32 cellular contexts compared by ENCODE assay signal in the genomic region with DNA sequence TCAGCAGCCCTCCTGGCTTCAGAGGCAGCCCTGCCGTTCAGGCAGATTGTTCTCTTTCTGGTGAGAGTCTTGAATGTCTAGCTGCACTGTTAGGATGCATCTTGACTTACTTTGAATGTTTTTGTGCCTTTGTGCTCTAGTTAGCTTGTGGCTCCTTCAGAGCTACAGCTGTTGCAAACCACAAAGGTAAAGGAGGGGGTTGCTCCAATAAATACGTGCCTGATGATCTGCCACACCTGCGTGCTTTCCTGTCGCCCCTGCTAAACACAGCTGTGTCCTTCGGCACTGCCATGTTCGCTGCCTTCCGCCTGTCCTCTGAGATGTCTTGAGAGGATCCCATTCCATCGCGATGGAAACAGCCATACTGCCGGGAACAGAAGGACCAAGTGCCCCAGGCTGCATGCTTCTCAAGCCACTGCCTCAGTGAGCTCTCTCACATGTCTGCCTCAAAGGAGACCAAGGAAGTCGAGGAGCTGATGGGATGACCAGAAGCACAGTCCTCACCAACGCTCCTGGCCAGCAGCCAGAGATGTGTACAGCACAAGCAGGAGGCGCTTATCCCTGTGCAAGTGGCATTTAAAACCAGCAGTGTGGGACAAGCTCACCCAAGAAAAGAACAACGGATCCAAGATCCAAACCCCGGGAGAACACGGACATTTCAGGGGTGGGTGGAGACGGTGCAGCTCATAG. TPM values are rescaled to one million over a fixed set of nuclear protein-coding genes. Genes with fewer than 3 reads are reported as not detected.
A peak's percentile ranks its signal among the peaks of the same experiment; 100 is the strongest.
DNase-seq lines count a peak whose midpoint lies in the region; ATAC-seq and TF ChIP-seq lines count a peak whose summit lies in the region.
"Had no signal": no experiment of that assay in that cellular context is flagged by ENCODE, and none has a peak within 500 bp of the region (broad histone marks: within the 10 kb centered on the region; RNA-seq: fewer than 3 reads in every experiment).

No MANE protein-coding gene starts in this region.

- no peak overlapping the region for H3K4me3 ChIP-seq in transverse colon
- H3K4me3 ChIP-seq: body of pancreas, colonic mucosa, esophagus muscularis mucosa, HAP-1, left ventricle myocardium inferior, right lobe of liver, tibial nerve had no signal

- CTCF ChIA-PET in activated CD8-positive, alpha-beta memory T cell treated with anti-CD3 and anti-CD28 coated beads, Interleukin-2, amount 10 ng/mL, durations not matched to agents 7 days and 5 days (lab: Charles Lee): interaction anchor here (0.7 to 1.1 kb wide), 4 partner anchors 18 to 771 kb away, joined by 3 to 5 read pairs (median 4); no protein-coding TSS in a partner anchor
- CTCF ChIA-PET in WTC11 (lab: Charles Lee): interaction anchor here (1.1 to 1.7 kb wide), 2 partner anchors 14 to 19 kb away, joined by 4 to 6 read pairs; no protein-coding TSS in a partner anchor

- no peak for TF ChIP-seq EP300 in transverse colon (IDR thresholded peaks at IDR 0.05; ENCODE audit: low read depth)

- ATAC-seq in activated CD8-positive, alpha-beta memory T cell treated with anti-CD3 and anti-CD28 coated beads, Interleukin-2, amount 10 ng/mL, durations not matched to agents 7 days and 5 days: no peak
- no peak for ATAC-seq in WTC11
- ATAC-seq in GM21786 (IDR thresholded peaks at IDR 0.05; ENCODE audit: unreplicated experiment): no peak
- ATAC-seq: body of pancreas; effector memory CD8-positive, alpha-beta T cell; HepG2; natural killer cell treated with Interleukin-12 subunit alpha and Interleukin-12 subunit beta and Interleukin-15 and Interleukin-18, amount 100 ng/mL, for 72 hours; right lobe of liver; Right ventricle myocardium inferior had no signal

- H3K4me1 Mint-ChIP-seq in activated CD8-positive, alpha-beta memory T cell treated with anti-CD3 and anti-CD28 coated beads, Interleukin-2, amount 10 ng/mL, durations not matched to agents 7 days and 5 days: no peaks in the 10 kb centered on the region
- no peaks in the 10 kb centered on the region for H3K4me1 Mint-ChIP-seq in WTC11
- H3K4me1 Mint-ChIP-seq in HFFc6 (ENCODE audit: low read depth): no peaks in the 10 kb centered on the region
- H3K4me1 Mint-ChIP-seq: mesothelial cell of epicardium had no signal

- peaks cover 46% of the 10 kb centered on the region for H3K27me3 ChIP-seq in transverse colon
- H3K27me3 ChIP-seq: body of pancreas, colonic mucosa, right lobe of liver had no signal

- DNase-seq in activated CD8-positive, alpha-beta memory T cell treated with anti-CD3 and anti-CD28 coated beads, Interleukin-2, amount 10 ng/mL, durations not matched to agents 7 days and 5 days: peak; percentile 9
- no peak for DNase-seq in activated CD8-positive, alpha-beta memory T cell treated with anti-CD3 and anti-CD28 coated beads, Interleukin-2, amount 50 U/mL, for 4 hours
- DNase-seq in WTC11 (ENCODE audit: low spot score) (no peak), mesenteric fat pad (ENCODE audit: low spot score) (peak; percentile 68), HFFc6 (no peak), transverse colon (no peak), NCI-H345 (lab: John Stamatoyannopoulos, UW) (no peak)
- DNase-seq: activated CD4-positive, alpha-beta T cell treated with anti-CD3 and anti-CD28 coated beads, Interleukin-2, amount 50 U/mL, for 1 hour; body of pancreas; colonic mucosa; effector memory CD8-positive, alpha-beta T cell; left ventricle myocardium inferior; NCI-H1105 treated with DMSO at 0.1 percent for 48 hours; NCI-H2029; NCI-H446 treated with DMSO at 0.1 percent for 48 hours; right lobe of liver; stimulated activated CD4-positive, alpha-beta T cell treated with anti-CD3 and anti-CD28 coated beads, Interleukin-12 subunit alpha, Interleukin-12 subunit beta, amount 100 ng/mL, for 4 hours; stimulated activated CD4-positive, alpha-beta T cell treated with anti-CD3 and anti-CD28 coated beads, Interleukin-4, amount 100 ng/mL, for 24 hours; stimulated activated naive CD4-positive, alpha-beta T cell treated with Interleukin-2 at 50 U/mL for 16 hours had no signal

- H3K27ac ChIP-seq in transverse colon: no peak overlapping the region
- H3K27ac ChIP-seq: body of pancreas, colonic mucosa, esophagus muscularis mucosa, HL-60, left ventricle myocardium inferior, parathyroid adenoma, right lobe of liver, tibial nerve, VCaP had no signal

- no peak overlapping the region for H3K4me3 Mint-ChIP-seq in activated CD8-positive, alpha-beta memory T cell treated with anti-CD3 and anti-CD28 coated beads, Interleukin-2, amount 10 ng/mL, durations not matched to agents 7 days and 5 days
- H3K4me3 Mint-ChIP-seq in WTC11 (no peak overlapping the region), HFFc6 (no peak overlapping the region)
- H3K4me3 Mint-ChIP-seq: B cell; effector memory CD8-positive, alpha-beta T cell; mesothelial cell of epicardium; natural killer cell treated with Interleukin-12 subunit alpha and Interleukin-12 subunit beta and Interleukin-15 and Interleukin-18, amount 100 ng/mL, for 72 hours had no signal

- H3K27ac Mint-ChIP-seq in activated CD8-positive, alpha-beta memory T cell treated with anti-CD3 and anti-CD28 coated beads, Interleukin-2, amount 10 ng/mL, durations not matched to agents 7 days and 5 days: no peak overlapping the region
- H3K27ac Mint-ChIP-seq in WTC11 (peak overlapping the region; percentile 67; the same call in 1 of the 2 replicates), HFFc6 (no peak overlapping the region)
- H3K27ac Mint-ChIP-seq: B cell; effector memory CD8-positive, alpha-beta T cell; mesothelial cell of epicardium; natural killer cell treated with Interleukin-12 subunit alpha and Interleukin-12 subunit beta and Interleukin-15 and Interleukin-18, amount 100 ng/mL, for 72 hours had no signal

- intact Hi-C loops in transverse colon (cut with DNase I; ENCODE audit: low total_unique reads): no loop called here

- H3K36me3 Mint-ChIP-seq in activated CD8-positive, alpha-beta memory T cell treated with anti-CD3 and anti-CD28 coated beads, Interleukin-2, amount 10 ng/mL, durations not matched to agents 7 days and 5 days: no peaks in the 10 kb centered on the region
- H3K36me3 Mint-ChIP-seq in WTC11 (no peaks in the 10 kb centered on the region), HFFc6 (ENCODE audit: low read depth) (no peaks in the 10 kb centered on the region)
- H3K36me3 Mint-ChIP-seq: mesothelial cell of epicardium; natural killer cell treated with Interleukin-12 subunit alpha and Interleukin-12 subunit beta and Interleukin-15 and Interleukin-18, amount 100 ng/mL, for 72 hours had no signal

- no peaks in the 10 kb centered on the region for H3K9me3 Mint-ChIP-seq in activated CD8-positive, alpha-beta memory T cell treated with anti-CD3 and anti-CD28 coated beads, Interleukin-2, amount 10 ng/mL, durations not matched to agents 7 days and 5 days (ENCODE audit: low read depth)
- H3K9me3 Mint-ChIP-seq in WTC11 (no peaks in the 10 kb centered on the region), HFFc6 (no peaks in the 10 kb centered on the region)
- H3K9me3 Mint-ChIP-seq: effector memory CD8-positive, alpha-beta T cell; mesothelial cell of epicardium; natural killer cell treated with Interleukin-12 subunit alpha and Interleukin-12 subunit beta and Interleukin-15 and Interleukin-18, amount 100 ng/mL, for 72 hours had no signal

- peaks cover 47% of the 10 kb centered on the region for H3K27me3 Mint-ChIP-seq in activated CD8-positive, alpha-beta memory T cell treated with anti-CD3 and anti-CD28 coated beads, Interleukin-2, amount 10 ng/mL, durations not matched to agents 7 days and 5 days
- H3K27me3 Mint-ChIP-seq in WTC11 (ENCODE audit: low read depth): peaks cover 13% of the 10 kb centered on the region
- H3K27me3 Mint-ChIP-seq in HFFc6 (ENCODE audit: insufficient read depth): peaks cover 39% of the 10 kb centered on the region

- TF ChIP-seq CTCF in WTC11 (IDR thresholded peaks at IDR 0.05) (no peak), HFFc6 (IDR thresholded peaks at IDR 0.05) (no peak), transverse colon (IDR thresholded peaks at IDR 0.05) (no peak)

- in situ Hi-C loops in transverse colon (cut with MboI; ENCODE audit: low pct_ligation_motif_present in 1 of 4, low pct_unique_long_range_greater_than_20kb in 1 of 4, low sequenced_read_pairs in 3 of 4): no loop called here

- 52 to 72% methylated on average over 2 to 16 of the region's 17 CpGs for WGBS in transverse colon (ENCODE audit: low coverage in 1 of 2), 2 donors

- H3K9me3 ChIP-seq in transverse colon: no peaks in the 10 kb centered on the region
- H3K9me3 ChIP-seq: body of pancreas, colonic mucosa, esophagus muscularis mucosa, HAP-1, left ventricle myocardium inferior, right lobe of liver, tibial nerve had no signal

- no peaks in the 10 kb centered on the region for H3K36me3 ChIP-seq in transverse colon
- H3K36me3 ChIP-seq: colonic mucosa, esophagus muscularis mucosa, HAP-1, left ventricle myocardium inferior, right lobe of liver, tibial nerve had no signal

- peaks cover 3 to 5% (median 3%) of the 10 kb centered on the region in 4 donors for H3K4me1 ChIP-seq in transverse colon
- H3K4me1 ChIP-seq: colonic mucosa, HAP-1, parathyroid adenoma had no signal

- POLR2A ChIA-PET in WTC11 (lab: Charles Lee): interaction anchor here (1.1 kb wide), 1 partner anchor 12 kb away, joined by 3 read pairs; the partner anchor contains the start of gene SMIM12

- no peak for TF ChIP-seq POLR2A in transverse colon (IDR thresholded peaks at IDR 0.05)

RNA-seq across cellular contexts. Expression of gene SMIM12, which starts 12.0 kb away (rescaled TPM):
- total RNA-seq in activated CD8-positive, alpha-beta memory T cell treated with anti-CD3 and anti-CD28 coated beads, Interleukin-2, amount 10 ng/mL, durations not matched to agents 7 days and 5 days: 10 to 100 TPM; 52.7 to 67.2 TPM
- total RNA-seq in WTC11 (2021): 34.6 to 41.9 TPM (median 39.6 TPM) in 3 replicates
- total RNA-seq in mesenteric fat pad: 57.0 TPM
- 10 to 100 TPM; 42.0 to 53.6 (median 45.6) TPM for total RNA-seq in HFFc6 (2021; fragmentation: NEBNext Ultra II Directional; extraction: Animal tissue kit (Norgen Biotek cat#: 25700))
- 10 to 100 TPM; 14.2 to 42.2 (median 31.5) TPM for total RNA-seq in transverse colon

RNA-seq across cellular contexts. Expression of gene DLGAP3, which starts 57.9 kb away (rescaled TPM):
- under 1 TPM; 0.50 to 0.66 TPM for total RNA-seq in activated CD8-positive, alpha-beta memory T cell treated with anti-CD3 and anti-CD28 coated beads, Interleukin-2, amount 10 ng/mL, durations not matched to agents 7 days and 5 days
- total RNA-seq in WTC11 (2021) (8.2 to 11.3 TPM (median 9.7 TPM) in 3 replicates), mesenteric fat pad (0.51 TPM), transverse colon (1 to 10 TPM in 2 of 4 donors, under 1 TPM in 2; 0.14 to 1.4 (median 0.64) TPM)
- total RNA-seq in HFFc6 (2021; fragmentation: NEBNext Ultra II Directional; extraction: Animal tissue kit (Norgen Biotek cat#: 25700)): under 1 TPM in 1 of 6 experiments, not detected in 5; 0.07 TPM
- total RNA-seq: A673 had no signal

Comparison
In these comparisons a context has a peak if more than half of its experiments do, and no peak if none do; other contexts are left out.
1. DNase-seq: peak in activated CD8-positive, alpha-beta memory T cell treated with anti-CD3 and anti-CD28 coated beads, Interleukin-2, amount 10 ng/mL, durations not matched to agents 7 days and 5 days (single experiment) and mesenteric fat pad (single experiment); none in activated CD8-positive, alpha-beta memory T cell treated with anti-CD3 and anti-CD28 coated beads, Interleukin-2, amount 50 U/mL, for 4 hours (single experiment), WTC11 (single experiment), HFFc6 (single experiment), transverse colon (single experiment) and NCI-H345 (single experiment).